In the genomic region with DNA sequence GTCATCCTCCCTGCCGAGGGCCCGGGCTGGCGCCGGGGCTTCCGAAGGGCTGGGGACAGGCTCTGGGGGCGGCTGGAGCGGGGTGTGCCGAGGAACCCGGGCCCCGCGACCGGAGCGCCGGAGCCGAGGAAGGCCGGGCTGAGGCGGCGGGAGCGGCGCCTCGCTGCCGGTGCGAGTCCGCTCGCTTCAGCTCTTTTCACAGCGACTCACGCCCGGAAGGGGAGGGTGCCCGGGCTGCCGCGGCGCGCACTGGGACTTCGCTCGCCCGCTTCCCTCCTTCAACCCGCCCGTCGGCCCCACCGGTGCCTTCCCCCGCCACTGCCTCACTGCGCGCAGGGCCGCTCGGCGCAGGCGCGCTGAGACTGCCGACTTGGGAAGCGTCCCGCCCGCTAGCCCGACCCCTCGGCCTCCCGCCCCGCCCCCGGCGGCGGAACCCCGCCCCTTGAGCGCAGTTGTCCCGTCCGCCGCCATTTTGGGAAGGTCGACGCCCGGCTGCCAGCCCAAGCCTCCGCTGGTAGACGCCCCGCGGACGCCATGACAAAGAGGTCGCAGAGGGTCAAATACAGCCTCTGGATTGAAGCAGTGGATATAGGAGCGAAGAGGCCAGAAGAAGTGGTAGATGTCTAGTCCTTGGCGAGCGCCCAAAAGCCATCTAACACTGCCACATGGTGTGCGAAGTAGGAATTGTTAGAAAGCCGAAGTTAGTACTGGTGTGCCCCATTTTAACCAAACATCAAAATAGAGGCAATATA, we compare ENCODE assay signal across 8 cellular contexts. TPM values are rescaled to one million over a fixed set of nuclear protein-coding genes. Genes with fewer than 3 reads are reported as not detected.
DNase-seq lines count a peak whose midpoint lies in the region; ATAC-seq and TF ChIP-seq lines count a peak whose summit lies in the region.

A gene with protein sequence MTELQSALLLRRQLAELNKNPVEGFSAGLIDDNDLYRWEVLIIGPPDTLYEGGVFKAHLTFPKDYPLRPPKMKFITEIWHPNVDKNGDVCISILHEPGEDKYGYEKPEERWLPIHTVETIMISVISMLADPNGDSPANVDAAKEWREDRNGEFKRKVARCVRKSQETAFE (minus strand): TSS at position 364 of the 752 bp plus-strand sequence. CDS start 359 bp downstream, at position 5.

- H3K27me3 Mint-ChIP-seq in activated CD4-positive, alpha-beta T cell treated with anti-CD3 and anti-CD28 coated beads for 36 hours: no peaks in the 10 kb centered on the region

- peak; percentile 82 for TF ChIP-seq POLR2A in GM19193 (IDR thresholded peaks at IDR 0.05; ENCODE audit: extremely low read depth, insufficient read depth, insufficient read length)

- DNase-seq in BE2C: peak; percentile 96
- peak; percentile 97 for DNase-seq in NCI-H524 (lab: John Stamatoyannopoulos, UW)
- peak; percentile 99 for DNase-seq in activated CD4-positive, alpha-beta T cell treated with anti-CD3 and anti-CD28 coated beads for 36 hours
- peak; percentile 98 for DNase-seq in choroid plexus epithelial cell (ENCODE audit: low read depth)
- DNase-seq in kidney tubule cell (ENCODE audit: low spot score): peak; percentile 98
- DNase-seq in stimulated activated CD4-positive, alpha-beta T cell treated with anti-CD3 and anti-CD28 coated beads, Interleukin-1b, Interleukin-23, amount 100 ng/mL, for 4 hours (ENCODE audit: low read depth in 2 of 2): peak; percentile 99

- peaks cover 29% of the 10 kb centered on the region for H3K4me1 Mint-ChIP-seq in activated CD4-positive, alpha-beta T cell treated with anti-CD3 and anti-CD28 coated beads for 36 hours

- TF ChIP-seq CTCF in BE2C (IDR thresholded peaks at IDR 0.05; ENCODE audit: low read depth, low read length) (peak; percentile 49), choroid plexus epithelial cell (conservative IDR thresholded peaks at IDR 0.05; ENCODE audit: low read depth, low read length) (peak; percentile 61)

- H3K27ac Mint-ChIP-seq in activated CD4-positive, alpha-beta T cell treated with anti-CD3 and anti-CD28 coated beads for 36 hours: peak within 1 kb of the TSS; percentile 90

- peak; percentile 76 for ATAC-seq in HG03442 (IDR thresholded peaks at IDR 0.05; ENCODE audit: unreplicated experiment)
- peak; percentile 86 for ATAC-seq in activated CD4-positive, alpha-beta T cell treated with anti-CD3 and anti-CD28 coated beads for 36 hours

- no peaks in the 10 kb centered on the region for H3K4me1 ChIP-seq in BE2C

- peaks cover 18% of the 10 kb centered on the region for H3K36me3 Mint-ChIP-seq in activated CD4-positive, alpha-beta T cell treated with anti-CD3 and anti-CD28 coated beads for 36 hours (ENCODE audit: low read depth)

- POLR2A ChIA-PET in activated CD4-positive, alpha-beta T cell treated with anti-CD3 and anti-CD28 coated beads for 36 hours (lab: Charles Lee): interaction anchor here (1.2 kb wide), 1 partner anchor 224 kb away, joined by 4 read pairs; a partner anchor contains a TSS

- intact Hi-C loops in activated CD4-positive, alpha-beta T cell treated with anti-CD3 and anti-CD28 coated beads for 36 hours (cut with DNase I, micrococcal nuclease): loop anchor here (1.0 to 10.0 kb wide), 20 partner anchors 9 to 1964 kb away; a partner anchor contains a TSS

- peaks cover 5% of the 10 kb centered on the region for H3K36me3 ChIP-seq in BE2C

- no peaks in the 10 kb centered on the region for H3K9me3 Mint-ChIP-seq in activated CD4-positive, alpha-beta T cell treated with anti-CD3 and anti-CD28 coated beads for 36 hours (ENCODE audit: low read depth)

- no peaks in the 10 kb centered on the region for H3K9me3 ChIP-seq in BE2C

- CTCF ChIA-PET in activated CD4-positive, alpha-beta T cell treated with anti-CD3 and anti-CD28 coated beads for 36 hours (lab: Charles Lee): interaction anchor here (0.7 to 1.1 kb wide), 2 partner anchors 54 to 153 kb away, joined by 3 read pairs; no protein-coding TSS in a partner anchor

- peak within 1 kb of the TSS; percentile 65 for H3K4me3 Mint-ChIP-seq in activated CD4-positive, alpha-beta T cell treated with anti-CD3 and anti-CD28 coated beads for 36 hours

- H3K4me3 ChIP-seq in BE2C (ENCODE audit: low read depth, low read length) (peak within 1 kb of the TSS; percentile 68), choroid plexus epithelial cell (ENCODE audit: low read depth, low read length) (peak within 1 kb of the TSS; percentile 81)

- no peaks in the 10 kb centered on the region for H3K27me3 ChIP-seq in BE2C

RNA-seq across cellular contexts. Expression of the gene that starts here (rescaled TPM):
- polyA plus RNA-seq in BE2C (2012; ENCODE audit: insufficient read depth, insufficient read length, low read depth): 36.5 TPM
- 10 to 100 TPM; 51.0 to 52.9 TPM for total RNA-seq in activated CD4-positive, alpha-beta T cell treated with anti-CD3 and anti-CD28 coated beads for 36 hours

Comparison
In these comparisons a context has a peak if more than half of its experiments do, and no peak if none do; other contexts are left out.
1. Peak in every context shown above with its lines: DNase-seq, ATAC-seq and H3K4me3 ChIP-seq.